ENCODE assay signal across 30 cellular contexts in genomic region chr1:160879056-160879455, GRCh38.
A peak's percentile ranks its signal among the peaks of the same experiment; 100 is the strongest.
DNase-seq lines count a peak whose midpoint lies in the region; ATAC-seq lines count a peak whose summit lies in the region.
"Had no signal": no experiment of that assay in that cellular context is flagged by ENCODE, and none has a peak within 500 bp of the region (broad histone marks: within the 10 kb centered on the region; RNA-seq: fewer than 3 reads in every experiment).

No MANE protein-coding gene starts in this region.

- H3K36me3 Mint-ChIP-seq in effector memory CD8-positive, alpha-beta T cell (ENCODE audit: insufficient read depth) = peaks cover 4% of the 10 kb centered on the region
- H3K36me3 Mint-ChIP-seq: activated naive CD8-positive, alpha-beta T cell; type B pancreatic cell had no signal

- DNase-seq in activated CD4-positive, CD25-positive, alpha-beta regulatory T cell treated with anti-CD3 and anti-CD28 coated beads, Interleukin-2, amount 50 U/mL, for 72 hours = no peak
- peak; percentile 15 for DNase-seq in stimulated activated CD4-positive, alpha-beta T cell treated with anti-CD3 and anti-CD28 coated beads, Interleukin-15, amount 100 ng/mL, for 24 hours
- DNase-seq in stimulated activated CD4-positive, alpha-beta T cell treated with anti-CD3 and anti-CD28 coated beads, Interleukin-12 subunit alpha, Interleukin-12 subunit beta, amount 100 ng/mL, for 4 hours = no peak
- DNase-seq in effector memory CD8-positive, alpha-beta T cell = peak in 2 of 3 experiments; percentile 21 to 27
- DNase-seq in amygdala (lab: John Stamatoyannopoulos, UW) (no peak), SIG-M5 (lab: John Stamatoyannopoulos, UW) (no peak)
- DNase-seq: C1 segment of cervical spinal cord; Calu3; DMS79 treated with DMSO at 0.1 percent for 48 hours; dorsolateral prefrontal cortex; esophagus squamous epithelium; foreskin keratinocyte; GF-D8; head of caudate nucleus; HFFc6; left ventricle myocardium inferior; mesenchymal stem cell; NCI-H1436 treated with DMSO at 0.1 percent for 48 hours; NCI-H2081 treated with DMSO at 0.1 percent for 48 hours; NCI-H226; Right ventricle myocardium superior; small intestine; stimulated activated CD4-positive, alpha-beta T cell treated with anti-CD3 and anti-CD28 coated beads, Interleukin-2, amount 100 ng/mL, for 24 hours had no signal

- H3K4me1 Mint-ChIP-seq in effector memory CD8-positive, alpha-beta T cell (ENCODE audit: low read depth in 2 of 2) = peaks cover 19 to 23% of the 10 kb centered on the region in 2 donors

- H3K4me3 Mint-ChIP-seq in effector memory CD8-positive, alpha-beta T cell = peak overlapping the region; percentile 19 to 44
- H3K4me3 Mint-ChIP-seq: activated naive CD8-positive, alpha-beta T cell; HFFc6; type B pancreatic cell had no signal

- no peaks in the 10 kb centered on the region for H3K27me3 Mint-ChIP-seq in effector memory CD8-positive, alpha-beta T cell
- H3K27me3 Mint-ChIP-seq: activated naive CD8-positive, alpha-beta T cell had no signal

- H3K27ac Mint-ChIP-seq in effector memory CD8-positive, alpha-beta T cell = peak overlapping the region; percentile 41 to 59
- H3K27ac Mint-ChIP-seq: activated naive CD8-positive, alpha-beta T cell; activated T-helper 2 cell treated with anti-CD3 and anti-CD28 coated beads, Interferon-gamma antibody, Interleukin-2, Interleukin-4, amounts not matched to agents 10 μg/mL and 5 μg/mL and 100 μg/mL, durations not matched to agents 14 hours and 24 hours and 36 hours; HFFc6; type B pancreatic cell had no signal

- no peaks in the 10 kb centered on the region for H3K9me3 Mint-ChIP-seq in effector memory CD8-positive, alpha-beta T cell
- H3K9me3 Mint-ChIP-seq: activated T-helper 2 cell treated with anti-CD3 and anti-CD28 coated beads, Interferon-gamma antibody, Interleukin-2, Interleukin-4, amounts not matched to agents 10 μg/mL and 5 μg/mL and 100 μg/mL, durations not matched to agents 14 hours and 24 hours and 36 hours; HFFc6; IgD-negative memory B cell; type B pancreatic cell had no signal

- peak; percentile 79 to 89 for ATAC-seq in activated CD4-positive, CD25-positive, alpha-beta regulatory T cell treated with anti-CD3 and anti-CD28 coated beads, Interleukin-2, amount 50 U/mL, for 24 hours
- ATAC-seq in effector memory CD8-positive, alpha-beta T cell (replicated peaks) = peak; percentile 89
- ATAC-seq in GM21447 (IDR thresholded peaks at IDR 0.05; ENCODE audit: unreplicated experiment) = no peak
- ATAC-seq: foreskin keratinocyte, Panc1 had no signal

Comparison
In these comparisons a context has a peak if more than half of its experiments do, and no peak if none do; other contexts are left out.
1. DNase-seq: peak in stimulated activated CD4-positive, alpha-beta T cell treated with anti-CD3 and anti-CD28 coated beads, Interleukin-15, amount 100 ng/mL, for 24 hours (single experiment) and effector memory CD8-positive, alpha-beta T cell (2 of 3); none in activated CD4-positive, CD25-positive, alpha-beta regulatory T cell treated with anti-CD3 and anti-CD28 coated beads, Interleukin-2, amount 50 U/mL, for 72 hours (single experiment), stimulated activated CD4-positive, alpha-beta T cell treated with anti-CD3 and anti-CD28 coated beads, Interleukin-12 subunit alpha, Interleukin-12 subunit beta, amount 100 ng/mL, for 4 hours (single experiment), amygdala (0 of 56) and SIG-M5 (single experiment).